In the genomic region with DNA sequence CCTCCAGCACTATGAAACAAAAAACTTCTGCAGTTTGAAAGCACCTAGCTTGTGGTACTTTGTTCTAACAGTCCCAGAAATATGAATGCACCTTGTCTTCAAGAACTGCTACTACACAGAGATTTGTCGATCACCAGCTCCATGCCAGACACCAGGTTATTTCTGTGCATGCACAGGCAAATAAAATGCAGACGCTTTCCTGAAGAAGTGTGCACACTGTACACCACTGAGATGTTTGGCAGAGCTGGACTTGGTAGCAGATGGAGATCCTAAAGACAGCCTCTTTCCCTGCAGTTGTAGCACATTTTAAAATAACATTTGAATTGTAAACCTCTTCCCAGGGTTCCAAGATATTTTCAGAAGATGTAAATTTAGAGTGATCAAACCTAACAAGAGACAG, we compare ENCODE assay signal across 1 cellular context.
TF ChIP-seq lines count a peak whose summit lies in the region.

No MANE protein-coding gene starts in this region.

TF ChIP-seq in GM23338, 12 proteins besides CTCF, POLR2A, EP300 and RAD21 (continued from another document):
- no peak for TF ChIP-seq ZNF462 (CRISPR knock-in tag; IDR thresholded peaks at IDR 0.05)
- no peak for TF ChIP-seq JUNB (IDR thresholded peaks at IDR 0.05; ENCODE audit: unreplicated experiment)
